9 cellular contexts compared by ENCODE assay signal in genomic region chr6:134288538-134289203, GRCh38. TPM values are rescaled to one million over a fixed set of nuclear protein-coding genes. Genes with fewer than 3 reads are reported as not detected.
A peak's percentile ranks its signal among the peaks of the same experiment; 100 is the strongest.
DNase-seq lines count a peak whose midpoint lies in the region; ATAC-seq and TF ChIP-seq lines count a peak whose summit lies in the region.
"Had no signal": no experiment of that assay in that cellular context is flagged by ENCODE, and none has a peak within 500 bp of the region (broad histone marks: within the 10 kb centered on the region; RNA-seq: fewer than 3 reads in every experiment).

No MANE protein-coding gene starts in this region.

- CTCF ChIA-PET in activated CD8-positive, alpha-beta T cell treated with anti-CD3 and anti-CD28 coated beads for 36 hours (lab: Charles Lee), result interaction anchor here (0.9 to 1.0 kb wide), 2 partner anchors 51 to 61 kb away, joined by 3 to 4 read pairs; no protein-coding TSS in a partner anchor

- DNase-seq in activated CD8-positive, alpha-beta T cell treated with anti-CD3 and anti-CD28 coated beads for 36 hours, result peak; percentile 31
- DNase-seq in iris pigment epithelial cell (ENCODE audit: low read depth) (peak; percentile 96), activated gamma-delta T cell treated with Interleukin-2 at 50 U/mL for 16 hours (no peak), neural progenitor cell (ENCODE audit: low spot score) (no peak), DMS 273 treated with DMSO at 0.1 percent for 48 hours (lab: John Stamatoyannopoulos, UW) (no peak)
- DNase-seq: left cardiac atrium had no signal

- H3K9me3 Mint-ChIP-seq in activated CD8-positive, alpha-beta T cell treated with anti-CD3 and anti-CD28 coated beads for 36 hours, result peaks cover 2% of the 10 kb centered on the region
- peaks cover 2% of the 10 kb centered on the region for H3K9me3 Mint-ChIP-seq in neural progenitor cell

- POLR2A ChIA-PET in activated CD8-positive, alpha-beta T cell treated with anti-CD3 and anti-CD28 coated beads for 36 hours (lab: Charles Lee), result interaction anchor here (1.2 to 2.4 kb wide), 3 partner anchors 40 to 65 kb away, joined by 3 to 9 read pairs (median 4); no protein-coding TSS in a partner anchor

- H3K27ac ChIP-seq in BLaER1 (peak overlapping the region; percentile 80), neural progenitor cell (no peak overlapping the region)

- ATAC-seq in GM19351 (IDR thresholded peaks at IDR 0.05; ENCODE audit: unreplicated experiment) (peak; percentile 72), HG03558 (IDR thresholded peaks at IDR 0.05; ENCODE audit: extremely low read depth, unreplicated experiment) (peak; percentile 54)
- ATAC-seq in activated CD8-positive, alpha-beta T cell treated with anti-CD3 and anti-CD28 coated beads for 36 hours, result peak; percentile 81

- intact Hi-C loops in activated CD8-positive, alpha-beta T cell treated with anti-CD3 and anti-CD28 coated beads for 36 hours (cut with micrococcal nuclease), result loop anchor here (1.0 to 2.0 kb wide), 3 partner anchors 41 to 114 kb away; no protein-coding TSS in a partner anchor

- peaks cover 14% of the 10 kb centered on the region for H3K9me3 ChIP-seq in BLaER1
- no peaks in the 10 kb centered on the region for H3K9me3 ChIP-seq in neural progenitor cell (ENCODE audit: low read depth)

- peak overlapping the region; percentile 83 for H3K4me2 ChIP-seq in BLaER1
- no peak overlapping the region for H3K4me2 ChIP-seq in neural progenitor cell

- H3F3A ChIP-seq in neural progenitor cell (ENCODE audit: low read depth), result no peaks in the 10 kb centered on the region

- H4K20me1 ChIP-seq in BLaER1, result no peaks in the 10 kb centered on the region
- H4K20me1 ChIP-seq in neural progenitor cell (ENCODE audit: low read depth), result no peaks in the 10 kb centered on the region

- peaks cover 26% of the 10 kb centered on the region for H3K4me1 Mint-ChIP-seq in activated CD8-positive, alpha-beta T cell treated with anti-CD3 and anti-CD28 coated beads for 36 hours (ENCODE audit: low read depth)
- no peaks in the 10 kb centered on the region for H3K4me1 Mint-ChIP-seq in neural progenitor cell

- peak overlapping the region; percentile 65 for H3K9ac ChIP-seq in BLaER1
- H3K9ac ChIP-seq in neural progenitor cell, result no peak overlapping the region

- H3K4me1 ChIP-seq in BLaER1, result peaks cover 43% of the 10 kb centered on the region
- no peaks in the 10 kb centered on the region for H3K4me1 ChIP-seq in neural progenitor cell

- H2AFZ ChIP-seq in neural progenitor cell (replicated peaks), result no peak overlapping the region

- no peaks in the 10 kb centered on the region for H3K27me3 Mint-ChIP-seq in activated CD8-positive, alpha-beta T cell treated with anti-CD3 and anti-CD28 coated beads for 36 hours
- H3K27me3 Mint-ChIP-seq in neural progenitor cell (ENCODE audit: insufficient read depth, low read depth), result no peaks in the 10 kb centered on the region

- H3K4me3 ChIP-seq in BLaER1 (peak overlapping the region; percentile 9; the same call in 1 of the 2 replicates), neural progenitor cell (no peak overlapping the region)

- H3K27ac Mint-ChIP-seq in activated CD8-positive, alpha-beta T cell treated with anti-CD3 and anti-CD28 coated beads for 36 hours, result peak overlapping the region; percentile 90
- H3K27ac Mint-ChIP-seq in neural progenitor cell, result no peak overlapping the region

- H3K36me3 ChIP-seq in BLaER1 (peaks cover 21% of the 10 kb centered on the region), neural progenitor cell (no peaks in the 10 kb centered on the region)

- H3K27me3 ChIP-seq in BLaER1 (no peaks in the 10 kb centered on the region), neural progenitor cell (no peaks in the 10 kb centered on the region)

- H3K79me2 ChIP-seq in neural progenitor cell (ENCODE audit: low read depth), result no peaks in the 10 kb centered on the region

- H3K4me3 Mint-ChIP-seq in activated CD8-positive, alpha-beta T cell treated with anti-CD3 and anti-CD28 coated beads for 36 hours, result peak overlapping the region; percentile 47
- H3K4me3 Mint-ChIP-seq in neural progenitor cell, result no peak overlapping the region

- peaks cover 2% of the 10 kb centered on the region for H3K36me3 Mint-ChIP-seq in activated CD8-positive, alpha-beta T cell treated with anti-CD3 and anti-CD28 coated beads for 36 hours (ENCODE audit: low read depth)
- no peaks in the 10 kb centered on the region for H3K36me3 Mint-ChIP-seq in neural progenitor cell

- TF ChIP-seq CTCF in activated CD8-positive, alpha-beta T cell treated with anti-CD3 and anti-CD28 coated beads for 36 hours (IDR thresholded peaks at IDR 0.05), result no peak
- TF ChIP-seq CTCF in neural progenitor cell (IDR thresholded peaks at IDR 0.05), result no peak

RNA-seq across cellular contexts. Expression of gene SGK1, which starts 29.2 kb away (rescaled TPM):
- total RNA-seq in activated CD8-positive, alpha-beta T cell treated with anti-CD3 and anti-CD28 coated beads for 36 hours, result 10 to 100 TPM; 46.4 to 53.4 TPM
- total RNA-seq in neural progenitor cell (ENCODE audit: low replicate concordance), result 11.2 and 15.8 TPM in 2 replicates

Comparison
In these comparisons a context has a peak if more than half of its experiments do, and no peak if none do; other contexts are left out.
1. DNase-seq: peak in activated CD8-positive, alpha-beta T cell treated with anti-CD3 and anti-CD28 coated beads for 36 hours (single experiment) and iris pigment epithelial cell (single experiment); none in activated gamma-delta T cell treated with Interleukin-2 at 50 U/mL for 16 hours (single experiment), neural progenitor cell (single experiment) and DMS 273 treated with DMSO at 0.1 percent for 48 hours (single experiment).
2. Peak in every context shown above with its lines, with median percentiles within 50 percentile points of each other: ATAC-seq.